ENCODE assay signal across 20 cellular contexts in genomic region chr16:80887062-80887461, GRCh38.
"Had no signal": no experiment of that assay in that cellular context is flagged by ENCODE, and none has a peak within 500 bp of the region (broad histone marks: within the 10 kb centered on the region; RNA-seq: fewer than 3 reads in every experiment).

No MANE protein-coding gene starts in this region.

- H3K27ac Mint-ChIP-seq: activated B cell treated with CpG ODN at 0.5 μM for 24 hours; activated CD8-positive, alpha-beta T cell treated with anti-CD3 and anti-CD28 coated beads, Interleukin-2, amount 10 ng/mL, durations not matched to agents 7 days and 5 days; activated naive CD4-positive, alpha-beta T cell treated with anti-CD3 and anti-CD28 coated beads for 36 hours; activated T-cell treated with anti-CD3 and anti-CD28 coated beads, Interleukin-2, amount 50 U/mL, for 24 hours; endodermal cell; memory B cell; natural killer cell; stimulated activated memory B cell treated with anti-CD40 and anti-IgM and Interleukin-4, amounts not matched to agents 10 μg/mL and 1 μg/mL and 100 μg/mL, for 72 hours; T-cell had no signal

- H3K9ac ChIP-seq: parathyroid adenoma had no signal

- H3K9me3 Mint-ChIP-seq: activated B cell treated with CpG ODN at 0.5 μM for 24 hours; activated naive CD4-positive, alpha-beta T cell treated with anti-CD3 and anti-CD28 coated beads for 36 hours; activated T-cell treated with anti-CD3 and anti-CD28 coated beads, Interleukin-2, amount 50 U/mL, for 24 hours; endodermal cell; natural killer cell; stimulated activated memory B cell treated with anti-CD40 and anti-IgM and Interleukin-4, amounts not matched to agents 10 μg/mL and 1 μg/mL and 100 μg/mL, for 72 hours had no signal

- H3K27ac ChIP-seq: body of pancreas, parathyroid adenoma, sigmoid colon, spleen, testis, upper lobe of left lung had no signal

- FAIRE-seq: keratinocyte had no signal

- H3K36me3 Mint-ChIP-seq: memory B cell; natural killer cell; stimulated activated memory B cell treated with anti-CD40 and anti-IgM and Interleukin-4, amounts not matched to agents 10 μg/mL and 1 μg/mL and 100 μg/mL, for 72 hours; T-cell had no signal

- H3K4me3 ChIP-seq: body of pancreas, sigmoid colon, spleen, testis, upper lobe of left lung had no signal

- H3K9me3 ChIP-seq: body of pancreas, sigmoid colon, spleen, testis, upper lobe of left lung had no signal

- H3K4me1 Mint-ChIP-seq: endodermal cell; memory B cell; natural killer cell; stimulated activated memory B cell treated with anti-CD40 and anti-IgM and Interleukin-4, amounts not matched to agents 10 μg/mL and 1 μg/mL and 100 μg/mL, for 72 hours; T-cell had no signal

- H3K36me3 ChIP-seq: sigmoid colon, spleen, upper lobe of left lung had no signal

- H3K4me1 ChIP-seq: parathyroid adenoma, sigmoid colon, spleen, testis, upper lobe of left lung had no signal

- DNase-seq: activated B cell treated with CpG ODN at 0.5 μM for 24 hours; activated CD4-positive, alpha-beta T cell treated with anti-CD3 and anti-CD28 coated beads for 48 hours; activated CD8-positive, alpha-beta T cell treated with anti-CD3 and anti-CD28 coated beads, Interleukin-2, amount 10 ng/mL, durations not matched to agents 7 days and 5 days; activated naive CD4-positive, alpha-beta T cell treated with anti-CD3 and anti-CD28 coated beads for 36 hours; activated T-cell treated with anti-CD3 and anti-CD28 coated beads, Interleukin-2, amount 50 U/mL, for 24 hours; body of pancreas; endodermal cell; foreskin melanocyte; hypothalamus; natural killer cell; sigmoid colon; spleen; stimulated activated CD4-positive, alpha-beta T cell treated with anti-CD3 and anti-CD28 coated beads, Interleukin-4, amount 100 ng/mL, for 4 hours; T-cell; testis; upper lobe of left lung had no signal

- H3K4me3 Mint-ChIP-seq: activated B cell treated with CpG ODN at 0.5 μM for 24 hours; activated CD8-positive, alpha-beta T cell treated with anti-CD3 and anti-CD28 coated beads, Interleukin-2, amount 10 ng/mL, durations not matched to agents 7 days and 5 days; activated naive CD4-positive, alpha-beta T cell treated with anti-CD3 and anti-CD28 coated beads for 36 hours; activated T-cell treated with anti-CD3 and anti-CD28 coated beads, Interleukin-2, amount 50 U/mL, for 24 hours; endodermal cell; memory B cell; natural killer cell; stimulated activated memory B cell treated with anti-CD40 and anti-IgM and Interleukin-4, amounts not matched to agents 10 μg/mL and 1 μg/mL and 100 μg/mL, for 72 hours; T-cell had no signal

- H3K27me3 ChIP-seq: body of pancreas, sigmoid colon, testis, upper lobe of left lung had no signal
